Comparison of ENCODE assay signal across 9 cellular contexts in genomic region chr12:11839093-11839641, GRCh38.
DNase-seq lines count a peak whose midpoint lies in the region; ATAC-seq and TF ChIP-seq lines count a peak whose summit lies in the region.
"Had no signal": no experiment of that assay in that cellular context is flagged by ENCODE, and none has a peak within 500 bp of the region (broad histone marks: within the 10 kb centered on the region; RNA-seq: fewer than 3 reads in every experiment).

No MANE protein-coding gene starts in this region.

- DNase-seq in HT-29 (ENCODE audit: low spot score) (peak; percentile 93), fibroblast of pulmonary artery (ENCODE audit: low read depth) (peak; percentile 84), gastrocnemius medialis (no peak), ACHN (no peak)
- DNase-seq: H7 had no signal

- peaks cover 28% of the 10 kb centered on the region for H3K79me2 ChIP-seq in OCI-LY3 (ENCODE audit: low read length)

- peaks cover 61% of the 10 kb centered on the region for H3K4me1 ChIP-seq in OCI-LY3 (ENCODE audit: low read length)
- H3K4me1 ChIP-seq in gastrocnemius medialis: peaks cover 14 to 19% of the 10 kb centered on the region in 2 donors

- TF ChIP-seq CTCF in OCI-LY3 (IDR thresholded peaks at IDR 0.05; ENCODE audit: low read depth, low read length): no peak
- TF ChIP-seq CTCF in fibroblast of pulmonary artery (IDR thresholded peaks at IDR 0.05; ENCODE audit: low read length, missing control alignments): no peak
- no peak for TF ChIP-seq CTCF in gastrocnemius medialis (IDR thresholded peaks at IDR 0.05 in 4 of 5, conservative IDR thresholded peaks at IDR 0.05 in 1 of 5)

- peak overlapping the region; percentile 7; the same call in 1 of the 2 replicates for H3K4me2 ChIP-seq in OCI-LY3 (ENCODE audit: low read length)

- no peak overlapping the region; the same call in 1 of the 2 replicates for H3K9ac ChIP-seq in OCI-LY3 (ENCODE audit: low read length)

- H3K36me3 ChIP-seq in OCI-LY3 (replicated peaks; ENCODE audit: low read depth, low read length) (peaks cover 36% of the 10 kb centered on the region), gastrocnemius medialis (no peaks in the 10 kb centered on the region)

- H3K27ac ChIP-seq in OCI-LY3 (ENCODE audit: low read length): peak overlapping the region; percentile 97
- H3K27ac ChIP-seq in gastrocnemius medialis: peak overlapping the region; percentile 49 to 67 (median 55)

- intact Hi-C loops in gastrocnemius medialis (cut with DNase I; ENCODE audit: low total_unique reads): no loop called here

- no peak for TF ChIP-seq POLR2A in gastrocnemius medialis (IDR thresholded peaks at IDR 0.05)

- H2AFZ ChIP-seq in OCI-LY3 (ENCODE audit: low read depth, low read length): no peak overlapping the region

- no peaks in the 10 kb centered on the region for H4K20me1 ChIP-seq in OCI-LY3 (ENCODE audit: insufficient read depth, low read length)

- in situ Hi-C loops in gastrocnemius medialis (cut with MboI; ENCODE audit: low sequenced_read_pairs in 4 of 4): no loop called here
- in situ Hi-C loops in ACHN (cut with HindIII; ENCODE audit: low pct_ligation_motif_present, low pct_unique_long_range_greater_than_20kb, low sequenced_read_pairs): no loop called here

- H3K27me3 ChIP-seq in OCI-LY3 (ENCODE audit: low read depth, low read length): no peaks in the 10 kb centered on the region
- H3K27me3 ChIP-seq in gastrocnemius medialis: no peaks in the 10 kb centered on the region

- H3K4me3 ChIP-seq in OCI-LY3 (ENCODE audit: low read length): no peak overlapping the region
- no peak overlapping the region for H3K4me3 ChIP-seq in fibroblast of pulmonary artery (replicated peaks; ENCODE audit: low read depth, low read length)
- no peak overlapping the region for H3K4me3 ChIP-seq in gastrocnemius medialis

- ATAC-seq in gastrocnemius medialis (peak in 1 of 2 donors; percentile 21), GM18861 (IDR thresholded peaks at IDR 0.05; ENCODE audit: unreplicated experiment) (no peak), GM19452 (IDR thresholded peaks at IDR 0.05; ENCODE audit: unreplicated experiment) (no peak), HG02840 (IDR thresholded peaks at IDR 0.05; ENCODE audit: low FRiP score, unreplicated experiment) (no peak)

- H3K9me3 ChIP-seq in OCI-LY3 (ENCODE audit: insufficient read depth, low read length) (no peaks in the 10 kb centered on the region), gastrocnemius medialis (no peaks in the 10 kb centered on the region)

Comparison
In these comparisons a context has a peak if more than half of its experiments do, and no peak if none do; other contexts are left out.
1. DNase-seq: peak in HT-29 (single experiment) and fibroblast of pulmonary artery (single experiment); none in gastrocnemius medialis (0 of 2) and ACHN (single experiment).